18 cellular contexts compared by ENCODE assay signal in the genomic region with DNA sequence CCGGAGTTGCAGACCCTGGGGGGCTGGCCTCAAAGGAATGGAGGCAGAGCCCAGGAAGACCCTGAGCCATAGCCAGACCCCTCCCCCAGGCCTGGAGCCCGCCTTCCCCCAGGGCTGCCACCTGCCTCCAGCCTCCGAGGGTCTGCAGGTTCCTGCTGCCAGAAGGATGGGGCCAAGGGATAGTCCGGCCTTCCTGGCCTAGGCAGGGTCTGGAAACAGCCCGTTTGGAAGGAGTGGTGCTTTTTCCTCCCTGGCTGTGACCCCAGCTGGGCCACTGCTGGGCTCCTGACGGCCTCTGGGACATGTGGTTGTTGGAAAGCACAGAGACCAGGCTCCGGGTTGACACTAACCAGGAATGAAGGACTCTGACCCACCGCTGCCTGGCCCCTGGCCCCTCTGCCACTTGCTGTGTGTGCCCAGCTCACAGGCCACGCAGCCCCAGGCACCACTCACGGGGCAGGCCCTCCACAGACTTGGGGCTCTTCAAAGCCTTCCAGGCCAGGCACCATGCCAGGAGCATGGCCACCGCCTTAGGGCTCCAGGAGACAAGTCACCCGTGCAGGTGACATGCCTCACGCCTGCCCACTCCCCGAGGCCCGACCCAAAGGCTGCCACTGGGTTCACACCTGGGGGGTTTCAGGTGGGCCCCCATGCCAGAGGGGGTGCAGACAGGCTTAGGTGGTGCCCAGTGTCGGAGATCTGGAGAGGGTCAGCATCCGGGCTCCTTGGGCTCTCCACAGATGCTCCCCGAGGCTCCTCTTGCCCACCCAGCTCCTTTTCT. TPM values are rescaled to one million over a fixed set of nuclear protein-coding genes. Genes with fewer than 3 reads are reported as not detected.
DNase-seq lines count a peak whose midpoint lies in the region; ATAC-seq and TF ChIP-seq lines count a peak whose summit lies in the region.
"Had no signal": no experiment of that assay in that cellular context is flagged by ENCODE, and none has a peak within 500 bp of the region (broad histone marks: within the 10 kb centered on the region; RNA-seq: fewer than 3 reads in every experiment).

No MANE protein-coding gene starts in this region.

- POLR2A ChIA-PET in AG04450 (lab: Yijun Ruan, JAX) = no interaction called here
- POLR2A ChIA-PET in Panc1 (lab: Charles Lee) = interaction anchor here (0.6 kb wide), 1 partner anchor 425 kb away, joined by 3 read pairs; a partner anchor contains a TSS

- intact Hi-C loops in Panc1 (cut with micrococcal nuclease; ENCODE audit: unreplicated experiment) = no loop called here

- no peaks in the 10 kb centered on the region for H4K20me1 ChIP-seq in fibroblast of lung (ENCODE audit: control insufficient read depth, extremely low read depth, insufficient read depth, low read length)

- H2AFZ ChIP-seq in fibroblast of lung (ENCODE audit: low read length) = no peak overlapping the region

- TF ChIP-seq CTCF in AG04450 (IDR thresholded peaks at IDR 0.05; ENCODE audit: low read depth, low read length) = no peak
- no peak for TF ChIP-seq CTCF in Panc1 (IDR thresholded peaks at IDR 0.05)
- no peak for TF ChIP-seq CTCF in fibroblast of lung (conservative IDR thresholded peaks at IDR 0.05 in 1 of 2, IDR thresholded peaks at IDR 0.05 in 1 of 2; ENCODE audit: low read depth in 1 of 2, low read length in 2 of 2)

- BruUV-seq in Panc1 (replicated peaks; lab: Mats Ljungman, UMichigan) = no TSS peak

- H3K27me3 ChIP-seq in AG04450 (ENCODE audit: control insufficient read depth, insufficient read depth, low read length) = no peaks in the 10 kb centered on the region
- no peaks in the 10 kb centered on the region for H3K27me3 ChIP-seq in Panc1 (ENCODE audit: control insufficient read depth, insufficient read depth, low read length)
- H3K27me3 ChIP-seq in fibroblast of lung (ENCODE audit: control insufficient read depth, insufficient read depth, low read length) = no peaks in the 10 kb centered on the region
- H3K27me3 ChIP-seq in rectal smooth muscle tissue (ENCODE audit: control insufficient read depth, insufficient read depth, low read length) = peaks cover 10% of the 10 kb centered on the region
- H3K27me3 ChIP-seq: pancreas had no signal

- H3K36me3 ChIP-seq in Panc1 (ENCODE audit: control insufficient read depth, insufficient read depth, low read length) = no peaks in the 10 kb centered on the region; the same call in 1 of the 2 replicates
- H3K36me3 ChIP-seq in fibroblast of lung (ENCODE audit: control insufficient read depth, insufficient read depth, low read length) = no peaks in the 10 kb centered on the region
- no peaks in the 10 kb centered on the region for H3K36me3 ChIP-seq in rectal smooth muscle tissue (ENCODE audit: control insufficient read depth, insufficient read depth, low read length)
- H3K36me3 ChIP-seq: pancreas had no signal

- CTCF ChIA-PET in AG04450 (lab: Charles Lee) (no interaction called here), Panc1 (lab: Charles Lee) (interaction anchor here (0.9 to 1.2 kb wide), 2 partner anchors 11 to 69 kb away, joined by 3 to 4 read pairs; no protein-coding TSS in a partner anchor)

- H3K79me2 ChIP-seq in fibroblast of lung (ENCODE audit: control insufficient read depth, insufficient read depth, low read length) = no peaks in the 10 kb centered on the region

- H3K4me3 ChIP-seq in AG04450 (ENCODE audit: low read depth, low read length) (no peak overlapping the region), Panc1 (ENCODE audit: low read depth in 2 of 2, low read length in 2 of 2) (no peak overlapping the region), fibroblast of lung (replicated peaks in 1 of 4; ENCODE audit: control extremely low read depth in 1 of 4, insufficient read depth in 1 of 4, low read depth in 3 of 4, low read length in 4 of 4) (no peak overlapping the region), rectal smooth muscle tissue (ENCODE audit: low read length) (no peak overlapping the region)
- H3K4me3 ChIP-seq: pancreas had no signal

- H3K4me1 ChIP-seq in Panc1 (ENCODE audit: control insufficient read depth, insufficient read depth, low read length) (peaks cover 70% of the 10 kb centered on the region), fibroblast of lung (ENCODE audit: control insufficient read depth, extremely low read depth, insufficient read depth, low read length) (peaks cover 52% of the 10 kb centered on the region), rectal smooth muscle tissue (ENCODE audit: control insufficient read depth, insufficient read depth, low read length) (peaks cover 61% of the 10 kb centered on the region)

- in situ Hi-C loops in Panc1 (cut with HindIII; ENCODE audit: low pct_unique_long_range_greater_than_20kb, low sequenced_read_pairs) = no loop called here

- H3K27ac ChIP-seq in AG04450 (ENCODE audit: low read depth, low read length) (peak overlapping the region; percentile 31), Panc1 (ENCODE audit: low read length) (peak overlapping the region; percentile 94), fibroblast of lung (ENCODE audit: insufficient read depth, low read length) (peak overlapping the region; percentile 47), rectal smooth muscle tissue (ENCODE audit: low read depth, low read length) (peak overlapping the region; percentile 96)
- H3K27ac ChIP-seq: pancreas had no signal

- no peak for ATAC-seq in Panc1
- ATAC-seq in GM18498 (IDR thresholded peaks at IDR 0.05; ENCODE audit: unreplicated experiment) = no peak
- ATAC-seq: pancreas, Right ventricle myocardium inferior had no signal

- H3K9me3 ChIP-seq in AG04450 (ENCODE audit: control insufficient read depth, insufficient read depth, low read length) (peaks cover 16% of the 10 kb centered on the region), Panc1 (ENCODE audit: control insufficient read depth, insufficient read depth, low read depth, low read length) (no peaks in the 10 kb centered on the region), fibroblast of lung (ENCODE audit: control insufficient read depth, insufficient read depth, low read depth, low read length) (no peaks in the 10 kb centered on the region)
- H3K9me3 ChIP-seq: pancreas had no signal

- DNase-seq in AG04450 (ENCODE audit: low read depth, low spot score) (no peak), Panc1 (ENCODE audit: low read depth, low spot score) (no peak), fibroblast of lung (ENCODE audit: low read depth in 2 of 2) (no peak), NCI-H1105 treated with DMSO at 0.1 percent for 48 hours (lab: John Stamatoyannopoulos, UW) (no peak), C1 segment of cervical spinal cord (lab: John Stamatoyannopoulos, UW) (no peak)
- no peak for DNase-seq in activated CD4-positive, CD25-positive, alpha-beta regulatory T cell (lab: John Stamatoyannopoulos, UW)
- DNase-seq: activated CD4-positive, alpha-beta T cell treated with anti-CD3 and anti-CD28 coated beads for 1 hour; DMS 273 treated with DMSO at 0.1 percent for 48 hours; immature natural killer cell; MM.1S; NCI-H2081; NCI-H69; pancreas had no signal

- H3K9ac ChIP-seq in fibroblast of lung (ENCODE audit: insufficient read depth, low read length) (no peak overlapping the region), rectal smooth muscle tissue (ENCODE audit: low read length) (peak overlapping the region; percentile 21)

- H3K4me2 ChIP-seq in fibroblast of lung (ENCODE audit: extremely low read depth, insufficient read depth, low read length) = no peak overlapping the region

RNA-seq across cellular contexts. Expression of a gene that starts 3.9 kb away (rescaled TPM):
- polyA plus RNA-seq in AG04450 (2011; rRNA removed) = 1.9 and 3.8 TPM in 2 replicates
- 2.8 and 3.5 TPM in 2 replicates for polyA minus RNA-seq in AG04450 (2011; rRNA and poly(A)+ RNA removed)
- 497 TPM for total RNA-seq in Panc1 (2021; ENCODE audit: unreplicated experiment)
- polyA plus RNA-seq in Panc1 (2012; ENCODE audit: insufficient read length) = 508 TPM
- 47.0 and 81.6 TPM in 2 replicates for total RNA-seq in fibroblast of lung
- 1.5 and 4.3 TPM in 2 replicates for polyA plus RNA-seq in fibroblast of lung
- polyA plus RNA-seq in fibroblast of lung (2012) = 22.0 and 58.2 TPM in 2 replicates
- 6.9 and 17.3 TPM in 2 replicates for polyA minus RNA-seq in fibroblast of lung (ENCODE audit: low replicate concordance)

RNA-seq across cellular contexts. Expression of a gene that starts 15.9 kb away (rescaled TPM):
- polyA plus RNA-seq in AG04450 (2011; rRNA removed) (2,351 and 2,723 TPM in 2 replicates), fibroblast of lung (2,081 and 2,825 TPM in 2 replicates)
- polyA minus RNA-seq in AG04450 (2011; rRNA and poly(A)+ RNA removed) = 571 and 680 TPM in 2 replicates
- total RNA-seq in Panc1 (2021; ENCODE audit: unreplicated experiment) (1,761 TPM), fibroblast of lung (718 and 867 TPM in 2 replicates)
- 4,052 TPM for polyA plus RNA-seq in Panc1 (2012; ENCODE audit: insufficient read length)
- 3,514 and 3,924 TPM in 2 replicates for polyA plus RNA-seq in fibroblast of lung (2012)
- polyA minus RNA-seq in fibroblast of lung (ENCODE audit: low replicate concordance) = 272 and 495 TPM in 2 replicates

RNA-seq across cellular contexts. Expression of a gene that starts 36.1 kb away (rescaled TPM):
- polyA plus RNA-seq in AG04450 (2011; rRNA removed) (3.8 and 4.9 TPM in 2 replicates), fibroblast of lung (2.9 and 4.4 TPM in 2 replicates)
- polyA minus RNA-seq in AG04450 (2011; rRNA and poly(A)+ RNA removed) = 5.1 and 6.6 TPM in 2 replicates
- total RNA-seq in Panc1 (2021; ENCODE audit: unreplicated experiment) (9.8 TPM), fibroblast of lung (0.51 and 0.66 TPM in 2 replicates)
- polyA plus RNA-seq in Panc1 (2012; ENCODE audit: insufficient read length) = 12.0 TPM
- polyA plus RNA-seq in fibroblast of lung (2012) = 3.4 and 5.3 TPM in 2 replicates
- 7.4 and 8.2 TPM in 2 replicates for polyA minus RNA-seq in fibroblast of lung (ENCODE audit: low replicate concordance)

RNA-seq across cellular contexts. Expression of a gene that starts 56.3 kb away (rescaled TPM):
- polyA plus RNA-seq in AG04450 (2011; rRNA removed) (not detected in 2 replicates), fibroblast of lung (not detected in 2 replicates)
- not detected in 2 replicates for polyA minus RNA-seq in AG04450 (2011; rRNA and poly(A)+ RNA removed)
- total RNA-seq in Panc1 (2021; ENCODE audit: unreplicated experiment) (not detected), fibroblast of lung (not detected in 2 replicates)
- not detected for polyA plus RNA-seq in Panc1 (2012; ENCODE audit: insufficient read length)
- polyA plus RNA-seq in fibroblast of lung (2012) = not detected in 2 replicates
- not detected in 2 replicates for polyA minus RNA-seq in fibroblast of lung (ENCODE audit: low replicate concordance)
- total RNA-seq: frontal cortex; Right ventricle myocardium inferior; T-helper 2 cell treated with Interferon-gamma antibody and Interleukin-4, amounts not matched to agents 100 ng/mL and 5 ng/mL, for 36 hours had no signal
- polyA plus RNA-seq: immature natural killer cell had no signal

Comparison
In these comparisons a context has a peak if more than half of its experiments do, and no peak if none do; other contexts are left out.
1. H3K27ac ChIP-seq: peak in every context shown above with its lines; median percentile 96 in rectal smooth muscle tissue; 94 in Panc1; 47 in fibroblast of lung; 31 in AG04450.